32 cellular contexts compared by ENCODE assay signal in genomic region chr14:99653618-99654017, GRCh38. TPM values are rescaled to one million over a fixed set of nuclear protein-coding genes. Genes with fewer than 3 reads are reported as not detected.
"Had no signal": no experiment of that assay in that cellular context is flagged by ENCODE, and none has a peak within 500 bp of the region (broad histone marks: within the 10 kb centered on the region; RNA-seq: fewer than 3 reads in every experiment).

No MANE protein-coding gene starts in this region.

- H3K9me3 Mint-ChIP-seq: activated B cell treated with CpG ODN at 0.5 μM for 24 hours; activated CD4-positive, alpha-beta memory T cell treated with anti-CD3 and anti-CD28 coated beads, Interleukin-2, amount 10 ng/mL, durations not matched to agents 7 days and 5 days; activated CD4-positive, alpha-beta T cell treated with anti-CD3 and anti-CD28 coated beads, Interleukin-2, amount 10 ng/mL, durations not matched to agents 24 days and 14 days; activated naive CD4-positive, alpha-beta T cell treated with anti-CD3 and anti-CD28 coated beads for 36 hours; activated naive CD4-positive, alpha-beta T cell treated with anti-CD3 and anti-CD28 coated beads, Interleukin-2, amount 50 U/mL, for 72 hours; activated naive CD8-positive, alpha-beta T cell treated with anti-CD3 and anti-CD28 coated beads for 36 hours; activated T-cell treated with anti-CD3 and anti-CD28 coated beads, Interleukin-2, amount 50 U/mL, for 24 hours; activated T-helper 2 cell treated with anti-CD3 and anti-CD28 coated beads, Interferon-gamma antibody, Interleukin-2, Interleukin-4, amounts not matched to agents 10 μg/mL and 5 μg/mL and 100 μg/mL, durations not matched to agents 14 hours and 24 hours and 36 hours; T-cell had no signal

- H3K4me1 ChIP-seq: breast epithelium had no signal

- H3K36me3 ChIP-seq: adrenal gland, brain microvascular endothelial cell, breast epithelium had no signal

- H3K27me3 ChIP-seq: adrenal gland, body of pancreas, breast epithelium had no signal

- H3K9me3 ChIP-seq: adrenal gland, body of pancreas, breast epithelium had no signal

- H3K4me3 Mint-ChIP-seq: activated B cell treated with CpG ODN at 0.5 μM for 24 hours; activated CD4-positive, alpha-beta memory T cell treated with anti-CD3 and anti-CD28 coated beads, Interleukin-2, amount 10 ng/mL, durations not matched to agents 7 days and 5 days; activated CD4-positive, alpha-beta T cell treated with anti-CD3 and anti-CD28 coated beads, Interleukin-2, amount 10 ng/mL, durations not matched to agents 24 days and 14 days; activated CD8-positive, alpha-beta memory T cell treated with anti-CD3 and anti-CD28 coated beads, Interleukin-2, amount 10 ng/mL, durations not matched to agents 7 days and 5 days; activated CD8-positive, alpha-beta T cell treated with anti-CD3 and anti-CD28 coated beads, Interleukin-2, amount 10 ng/mL, durations not matched to agents 7 days and 5 days; activated naive CD4-positive, alpha-beta T cell treated with anti-CD3 and anti-CD28 coated beads for 36 hours; activated naive CD8-positive, alpha-beta T cell treated with anti-CD3 and anti-CD28 coated beads for 36 hours; activated T-cell treated with anti-CD3 and anti-CD28 coated beads, Interleukin-2, amount 50 U/mL, for 24 hours; T-cell; T-helper 17 cell had no signal

- H3K27ac ChIP-seq: adrenal gland, body of pancreas, brain microvascular endothelial cell, breast epithelium, VCaP had no signal

- H3K4me3 ChIP-seq: adrenal gland, body of pancreas, breast epithelium had no signal

- H3K27ac Mint-ChIP-seq: activated B cell treated with CpG ODN at 0.5 μM for 24 hours; activated CD4-positive, alpha-beta memory T cell treated with anti-CD3 and anti-CD28 coated beads, Interleukin-2, amount 10 ng/mL, durations not matched to agents 7 days and 5 days; activated CD4-positive, alpha-beta T cell treated with anti-CD3 and anti-CD28 coated beads, Interleukin-2, amount 10 ng/mL, durations not matched to agents 24 days and 14 days; activated CD8-positive, alpha-beta memory T cell treated with anti-CD3 and anti-CD28 coated beads, Interleukin-2, amount 10 ng/mL, durations not matched to agents 7 days and 5 days; activated CD8-positive, alpha-beta T cell treated with anti-CD3 and anti-CD28 coated beads, Interleukin-2, amount 10 ng/mL, durations not matched to agents 7 days and 5 days; activated naive CD4-positive, alpha-beta T cell treated with anti-CD3 and anti-CD28 coated beads for 36 hours; activated naive CD4-positive, alpha-beta T cell treated with anti-CD3 and anti-CD28 coated beads, Interleukin-2, amount 50 U/mL, for 72 hours; activated naive CD8-positive, alpha-beta T cell treated with anti-CD3 and anti-CD28 coated beads for 36 hours; activated T-cell treated with anti-CD3 and anti-CD28 coated beads, Interleukin-2, amount 50 U/mL, for 24 hours; activated T-helper 2 cell treated with anti-CD3 and anti-CD28 coated beads, Interferon-gamma antibody, Interleukin-2, Interleukin-4, amounts not matched to agents 10 μg/mL and 5 μg/mL and 100 μg/mL, durations not matched to agents 14 hours and 24 hours and 36 hours; T-cell; T-helper 17 cell had no signal

- H3K36me3 Mint-ChIP-seq: activated CD8-positive, alpha-beta memory T cell treated with anti-CD3 and anti-CD28 coated beads, Interleukin-2, amount 10 ng/mL, durations not matched to agents 7 days and 5 days; activated naive CD4-positive, alpha-beta T cell treated with anti-CD3 and anti-CD28 coated beads, Interleukin-2, amount 50 U/mL, for 72 hours; activated naive CD8-positive, alpha-beta T cell treated with anti-CD3 and anti-CD28 coated beads for 36 hours; T-cell had no signal

- ATAC-seq: activated CD8-positive, alpha-beta memory T cell treated with anti-CD3 and anti-CD28 coated beads, Interleukin-2, amount 10 ng/mL, durations not matched to agents 7 days and 5 days; activated CD8-positive, alpha-beta T cell treated with anti-CD3 and anti-CD28 coated beads, Interleukin-2, amount 10 ng/mL, durations not matched to agents 7 days and 5 days; activated naive CD4-positive, alpha-beta T cell treated with anti-CD3 and anti-CD28 coated beads, Interleukin-2, amount 50 U/mL, for 72 hours; T-cell; T-helper 17 cell had no signal

- DNase-seq: activated B cell treated with CpG ODN at 0.5 μM for 24 hours; activated CD4-positive, alpha-beta memory T cell treated with anti-CD3 and anti-CD28 coated beads, Interleukin-2, amount 10 ng/mL, durations not matched to agents 7 days and 5 days; activated CD4-positive, alpha-beta T cell treated with anti-CD3 and anti-CD28 coated beads for 4 hours; activated CD4-positive, alpha-beta T cell treated with anti-CD3 and anti-CD28 coated beads, Interleukin-2, amount 10 ng/mL, durations not matched to agents 24 days and 14 days; activated CD4-positive, alpha-beta T cell treated with anti-CD3 and anti-CD28 coated beads, Interleukin-2, amount 50 U/mL, for 48 hours; activated CD4-positive, CD25-positive, alpha-beta regulatory T cell treated with anti-CD3 and anti-CD28 coated beads, Interleukin-2, amount 50 U/mL, for 72 hours; activated CD8-positive, alpha-beta memory T cell treated with anti-CD3 and anti-CD28 coated beads for 24 hours; activated CD8-positive, alpha-beta memory T cell treated with anti-CD3 and anti-CD28 coated beads, Interleukin-2, amount 10 ng/mL, durations not matched to agents 7 days and 5 days; activated CD8-positive, alpha-beta memory T cell treated with anti-CD3 and anti-CD28 coated beads, Interleukin-2, amount 50 U/mL, for 48 hours; activated CD8-positive, alpha-beta T cell treated with anti-CD3 and anti-CD28 coated beads, Interleukin-2, amount 10 ng/mL, durations not matched to agents 7 days and 5 days; activated effector memory CD4-positive, alpha-beta T cell treated with anti-CD3 and anti-CD28 coated beads, Interleukin-2, amount 50 U/mL, for 16 hours; activated gamma-delta T cell treated with Interleukin-2 at 50 U/mL for 16 hours; activated naive CD4-positive, alpha-beta T cell; activated naive CD4-positive, alpha-beta T cell treated with anti-CD3 and anti-CD28 coated beads, Interleukin-2, amount 50 U/mL, for 16 hours; activated naive CD8-positive, alpha-beta T cell treated with anti-CD3 and anti-CD28 coated beads for 36 hours; activated T-cell treated with anti-CD3 and anti-CD28 coated beads, Interleukin-2, amount 50 U/mL, for 24 hours; activated T-cell treated with anti-CD3 and anti-CD28 coated beads, Interleukin-2, amount 50 U/mL, for 48 hours; amniotic stem cell; central memory CD4-positive, alpha-beta T cell; T-cell; T-helper 17 cell; T1000 had no signal

- H3K4me1 Mint-ChIP-seq: activated B cell treated with CpG ODN at 0.5 μM for 24 hours; activated CD4-positive, alpha-beta memory T cell treated with anti-CD3 and anti-CD28 coated beads, Interleukin-2, amount 10 ng/mL, durations not matched to agents 7 days and 5 days; activated CD4-positive, alpha-beta T cell treated with anti-CD3 and anti-CD28 coated beads, Interleukin-2, amount 10 ng/mL, durations not matched to agents 24 days and 14 days; activated CD8-positive, alpha-beta memory T cell treated with anti-CD3 and anti-CD28 coated beads, Interleukin-2, amount 10 ng/mL, durations not matched to agents 7 days and 5 days; activated naive CD8-positive, alpha-beta T cell treated with anti-CD3 and anti-CD28 coated beads for 36 hours; T-cell had no signal

RNA-seq across cellular contexts. Expression of gene HHIPL1, which starts 8.7 kb away (rescaled TPM):
- total RNA-seq: activated B cell treated with CpG ODN at 0.5 μM for 24 hours; activated CD4-positive, alpha-beta T cell treated with anti-CD3 and anti-CD28 coated beads, Interleukin-2, amount 10 ng/mL, durations not matched to agents 24 days and 14 days; activated CD8-positive, alpha-beta T cell treated with anti-CD3 and anti-CD28 coated beads, Interleukin-2, amount 10 ng/mL, durations not matched to agents 7 days and 5 days; activated T-helper 2 cell treated with anti-CD3 and anti-CD28 coated beads, Interferon-gamma antibody, Interleukin-2, Interleukin-4, amounts not matched to agents 10 μg/mL and 5 μg/mL and 100 μg/mL, durations not matched to agents 14 hours and 24 hours and 36 hours; T-helper 2 cell treated with Interferon-gamma antibody and Interleukin-4, amounts not matched to agents 100 ng/mL and 5 ng/mL, for 36 hours had no signal

RNA-seq across cellular contexts. Expression of gene CYP46A1, which starts 30.5 kb away (rescaled TPM):
- total RNA-seq: activated B cell treated with CpG ODN at 0.5 μM for 24 hours; activated CD8-positive, alpha-beta T cell treated with anti-CD3 and anti-CD28 coated beads, Interleukin-2, amount 10 ng/mL, durations not matched to agents 7 days and 5 days; activated T-helper 2 cell treated with anti-CD3 and anti-CD28 coated beads, Interferon-gamma antibody, Interleukin-2, Interleukin-4, amounts not matched to agents 10 μg/mL and 5 μg/mL and 100 μg/mL, durations not matched to agents 14 hours and 24 hours and 36 hours; T-helper 1 cell treated with Interleukin-12 subunit alpha and Interleukin-12 subunit beta and Interleukin-4 antibody, amounts not matched to agents 30 ng/mL and 1 ng/mL, for 36 hours had no signal
